In the genomic region with DNA sequence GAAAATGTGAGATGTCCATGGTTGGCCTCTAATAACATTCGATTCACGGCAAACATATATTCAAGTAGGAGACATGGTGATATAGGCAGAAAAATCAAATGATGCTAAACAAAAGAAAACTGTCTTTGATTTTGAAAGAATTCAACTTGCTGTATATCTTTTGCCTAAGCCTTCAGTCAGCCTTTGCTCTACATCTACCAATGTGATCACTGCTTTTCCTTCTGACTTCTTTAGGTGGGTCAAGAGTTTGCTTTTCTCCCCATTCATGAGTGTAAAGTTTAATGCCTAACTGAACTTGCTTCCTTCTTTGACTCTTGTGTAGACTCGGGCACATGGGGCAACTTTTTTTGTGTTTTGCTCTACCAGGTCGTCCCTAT, we compare ENCODE assay signal across 8 cellular contexts. TPM values are rescaled to one million over a fixed set of nuclear protein-coding genes. Genes with fewer than 3 reads are reported as not detected.
DNase-seq lines count a peak whose midpoint lies in the region; ATAC-seq and TF ChIP-seq lines count a peak whose summit lies in the region.

No MANE protein-coding gene starts in this region.

- H3K9ac ChIP-seq in ES-I3 (ENCODE audit: low read depth, low read length): peak overlapping the region; percentile 20; the same call in 1 of the 2 replicates

- H3K36me3 ChIP-seq in ES-I3 (ENCODE audit: insufficient read depth, low read length): peaks cover 17% of the 10 kb centered on the region
- peaks cover 25% of the 10 kb centered on the region for H3K36me3 ChIP-seq in osteoblast (ENCODE audit: insufficient read depth, low read length)

- H3K9me3 ChIP-seq in ES-I3 (ENCODE audit: control insufficient read depth, insufficient read depth, low read length): no peaks in the 10 kb centered on the region
- no peaks in the 10 kb centered on the region for H3K9me3 ChIP-seq in osteoblast (ENCODE audit: low read depth, low read length)

- H3K9me3 Mint-ChIP-seq in T-helper 2 cell treated with Interferon-gamma antibody and Interleukin-4, amounts not matched to agents 5 μg/mL and 100 μg/mL, for 36 hours: no peaks in the 10 kb centered on the region

- H3K27me3 Mint-ChIP-seq in T-helper 2 cell treated with Interferon-gamma antibody and Interleukin-4, amounts not matched to agents 5 μg/mL and 100 μg/mL, for 36 hours (ENCODE audit: low read depth): no peaks in the 10 kb centered on the region

- H3K79me2 ChIP-seq in osteoblast (ENCODE audit: insufficient read depth, low read length): peaks cover 44% of the 10 kb centered on the region

- peaks cover 23% of the 10 kb centered on the region for H4K20me1 ChIP-seq in osteoblast (ENCODE audit: insufficient read depth, low read length)

- no peaks in the 10 kb centered on the region for H3K27me3 ChIP-seq in osteoblast (ENCODE audit: insufficient read depth, low read length)

- DNase-seq in choroid plexus epithelial cell (ENCODE audit: low read depth) (no peak), osteoblast (ENCODE audit: insufficient read length, low spot score, missing footprints) (no peak), T-helper 1 cell (no peak), nucleus accumbens (lab: John Stamatoyannopoulos, UW) (no peak)
- DNase-seq in T-helper 2 cell treated with Interferon-gamma antibody and Interleukin-4, amounts not matched to agents 5 μg/mL and 100 μg/mL, for 36 hours (ENCODE audit: low spot score): no peak

- H3K4me1 Mint-ChIP-seq in T-helper 2 cell treated with Interferon-gamma antibody and Interleukin-4, amounts not matched to agents 5 μg/mL and 100 μg/mL, for 36 hours (ENCODE audit: low read depth): peaks cover 25% of the 10 kb centered on the region

- no peak overlapping the region for H3K27ac ChIP-seq in osteoblast (ENCODE audit: low read depth, low read length)

- no peak overlapping the region for H3K4me3 Mint-ChIP-seq in T-helper 2 cell treated with Interferon-gamma antibody and Interleukin-4, amounts not matched to agents 5 μg/mL and 100 μg/mL, for 36 hours

- H3K4me2 ChIP-seq in osteoblast (ENCODE audit: insufficient read depth, low read length): peak overlapping the region; percentile 93

- peak overlapping the region; percentile 90 for H2AFZ ChIP-seq in osteoblast (ENCODE audit: low read length)

- TF ChIP-seq CTCF in choroid plexus epithelial cell (conservative IDR thresholded peaks at IDR 0.05; ENCODE audit: low read depth, low read length) (no peak), osteoblast (IDR thresholded peaks at IDR 0.05; ENCODE audit: extremely low read depth, low read depth, low read length) (no peak)

- peak overlapping the region; percentile 83 for H3K4me3 ChIP-seq in choroid plexus epithelial cell (ENCODE audit: low read depth, low read length)
- peak overlapping the region; percentile 84 for H3K4me3 ChIP-seq in osteoblast (ENCODE audit: insufficient read depth, low read length)

- no peak overlapping the region for H3K27ac Mint-ChIP-seq in T-helper 2 cell treated with Interferon-gamma antibody and Interleukin-4, amounts not matched to agents 5 μg/mL and 100 μg/mL, for 36 hours

- H3K4me1 ChIP-seq in ES-I3 (ENCODE audit: insufficient read depth, low read length): peaks cover 12% of the 10 kb centered on the region; the same call in 1 of the 2 replicates
- peaks cover 23% of the 10 kb centered on the region for H3K4me1 ChIP-seq in osteoblast (ENCODE audit: insufficient read depth, low read length)

- ATAC-seq in HG03175 (IDR thresholded peaks at IDR 0.05; ENCODE audit: unreplicated experiment) (peak; percentile 6), GM21360 (IDR thresholded peaks at IDR 0.05; ENCODE audit: unreplicated experiment) (no peak)

- peaks cover 24% of the 10 kb centered on the region for H3K36me3 Mint-ChIP-seq in T-helper 2 cell treated with Interferon-gamma antibody and Interleukin-4, amounts not matched to agents 5 μg/mL and 100 μg/mL, for 36 hours (ENCODE audit: low read depth)

RNA-seq across cellular contexts. Expression of a gene that starts 0.4 kb away (rescaled TPM):
- total RNA-seq in osteoblast: 12.7 and 15.2 TPM in 2 replicates

RNA-seq across cellular contexts. Expression of a gene that starts 5.7 kb away (rescaled TPM):
- 89.3 and 102 TPM in 2 replicates for total RNA-seq in osteoblast

RNA-seq across cellular contexts. Expression of a gene that starts 15.7 kb away (rescaled TPM):
- 5.3 and 5.4 TPM in 2 replicates for total RNA-seq in osteoblast
